In the genomic region with DNA sequence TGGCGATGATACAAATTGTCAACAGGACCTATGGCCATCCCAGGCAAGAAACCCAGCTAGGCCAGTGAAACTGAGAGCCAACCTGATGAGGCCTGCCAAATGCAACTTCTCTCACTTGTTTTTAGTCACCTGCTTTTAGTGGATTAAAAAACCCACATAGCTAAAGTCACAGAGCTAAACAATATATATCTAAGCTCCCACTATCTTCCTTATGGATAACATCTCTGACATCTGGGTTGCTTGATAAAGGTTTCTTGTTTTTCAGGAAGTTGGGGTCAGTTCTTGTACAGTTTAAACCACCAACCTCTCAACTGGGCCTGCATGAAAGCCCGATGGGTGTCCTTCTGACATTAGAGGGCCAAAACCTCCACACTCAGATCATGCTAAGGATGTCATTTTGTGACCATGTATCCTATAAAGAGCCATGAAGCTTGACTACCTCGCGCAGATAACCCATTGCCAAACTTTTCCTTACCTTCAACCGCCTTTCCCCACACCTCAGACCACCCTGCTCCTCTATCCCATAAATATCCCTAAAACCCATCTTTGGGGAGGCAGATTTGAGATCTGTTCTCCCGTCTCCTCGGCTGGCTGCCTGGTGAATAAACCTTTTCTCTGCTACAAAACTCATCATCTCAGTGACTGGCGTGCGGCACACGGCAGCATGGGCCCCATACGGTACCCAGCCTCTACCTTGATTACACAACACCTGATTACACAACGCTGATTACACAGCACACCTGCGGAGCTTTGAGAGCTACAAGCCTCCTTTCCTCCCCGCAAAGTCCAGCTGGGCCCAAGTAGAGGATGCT, we compare ENCODE assay signal across 1 cellular context.
TF ChIP-seq lines count a peak whose summit lies in the region.

No MANE protein-coding gene starts in this region.

TF ChIP-seq in K562, 482 proteins besides CTCF, POLR2A, EP300 and RAD21 (continued from another document and continues in another):
- TF ChIP-seq, protein P1, sequence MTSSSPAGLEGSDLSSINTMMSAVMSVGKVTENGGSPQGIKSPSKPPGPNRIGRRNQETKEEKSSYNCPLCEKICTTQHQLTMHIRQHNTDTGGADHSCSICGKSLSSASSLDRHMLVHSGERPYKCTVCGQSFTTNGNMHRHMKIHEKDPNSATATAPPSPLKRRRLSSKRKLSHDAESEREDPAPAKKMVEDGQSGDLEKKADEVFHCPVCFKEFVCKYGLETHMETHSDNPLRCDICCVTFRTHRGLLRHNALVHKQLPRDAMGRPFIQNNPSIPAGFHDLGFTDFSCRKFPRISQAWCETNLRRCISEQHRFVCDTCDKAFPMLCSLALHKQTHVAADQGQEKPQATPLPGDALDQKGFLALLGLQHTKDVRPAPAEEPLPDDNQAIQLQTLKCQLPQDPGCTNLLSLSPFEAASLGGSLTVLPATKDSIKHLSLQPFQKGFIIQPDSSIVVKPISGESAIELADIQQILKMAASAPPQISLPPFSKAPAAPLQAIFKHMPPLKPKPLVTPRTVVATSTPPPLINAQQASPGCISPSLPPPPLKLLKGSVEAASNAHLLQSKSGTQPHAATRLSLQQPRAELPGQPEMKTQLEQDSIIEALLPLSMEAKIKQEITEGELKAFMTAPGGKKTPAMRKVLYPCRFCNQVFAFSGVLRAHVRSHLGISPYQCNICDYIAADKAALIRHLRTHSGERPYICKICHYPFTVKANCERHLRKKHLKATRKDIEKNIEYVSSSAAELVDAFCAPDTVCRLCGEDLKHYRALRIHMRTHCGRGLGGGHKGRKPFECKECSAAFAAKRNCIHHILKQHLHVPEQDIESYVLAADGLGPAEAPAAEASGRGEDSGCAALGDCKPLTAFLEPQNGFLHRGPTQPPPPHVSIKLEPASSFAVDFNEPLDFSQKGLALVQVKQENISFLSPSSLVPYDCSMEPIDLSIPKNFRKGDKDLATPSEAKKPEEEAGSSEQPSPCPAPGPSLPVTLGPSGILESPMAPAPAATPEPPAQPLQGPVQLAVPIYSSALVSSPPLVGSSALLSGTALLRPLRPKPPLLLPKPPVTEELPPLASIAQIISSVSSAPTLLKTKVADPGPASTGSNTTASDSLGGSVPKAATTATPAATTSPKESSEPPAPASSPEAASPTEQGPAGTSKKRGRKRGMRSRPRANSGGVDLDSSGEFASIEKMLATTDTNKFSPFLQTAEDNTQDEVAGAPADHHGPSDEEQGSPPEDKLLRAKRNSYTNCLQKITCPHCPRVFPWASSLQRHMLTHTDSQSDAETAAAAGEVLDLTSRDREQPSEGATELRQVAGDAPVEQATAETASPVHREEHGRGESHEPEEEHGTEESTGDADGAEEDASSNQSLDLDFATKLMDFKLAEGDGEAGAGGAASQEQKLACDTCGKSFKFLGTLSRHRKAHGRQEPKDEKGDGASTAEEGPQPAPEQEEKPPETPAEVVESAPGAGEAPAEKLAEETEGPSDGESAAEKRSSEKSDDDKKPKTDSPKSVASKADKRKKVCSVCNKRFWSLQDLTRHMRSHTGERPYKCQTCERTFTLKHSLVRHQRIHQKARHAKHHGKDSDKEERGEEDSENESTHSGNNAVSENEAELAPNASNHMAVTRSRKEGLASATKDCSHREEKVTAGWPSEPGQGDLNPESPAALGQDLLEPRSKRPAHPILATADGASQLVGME (CRISPR knock-in tag; IDR thresholded peaks at IDR 0.05), result no peak
- TF ChIP-seq, protein P2, sequence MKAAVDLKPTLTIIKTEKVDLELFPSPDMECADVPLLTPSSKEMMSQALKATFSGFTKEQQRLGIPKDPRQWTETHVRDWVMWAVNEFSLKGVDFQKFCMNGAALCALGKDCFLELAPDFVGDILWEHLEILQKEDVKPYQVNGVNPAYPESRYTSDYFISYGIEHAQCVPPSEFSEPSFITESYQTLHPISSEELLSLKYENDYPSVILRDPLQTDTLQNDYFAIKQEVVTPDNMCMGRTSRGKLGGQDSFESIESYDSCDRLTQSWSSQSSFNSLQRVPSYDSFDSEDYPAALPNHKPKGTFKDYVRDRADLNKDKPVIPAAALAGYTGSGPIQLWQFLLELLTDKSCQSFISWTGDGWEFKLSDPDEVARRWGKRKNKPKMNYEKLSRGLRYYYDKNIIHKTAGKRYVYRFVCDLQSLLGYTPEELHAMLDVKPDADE (conservative IDR thresholded peaks at IDR 0.05; ENCODE audit: control insufficient read depth, low read depth, low read length), result no peak
- no peak for TF ChIP-seq YY1 (IDR thresholded peaks at IDR 0.05; ENCODE audit: borderline replicate concordance in 1 of 3, control insufficient read depth in 1 of 3, extremely low read depth in 1 of 3, insufficient read depth in 3 of 3, insufficient read length in 1 of 3, insufficient replicate concordance in 2 of 3, low read depth in 1 of 3, low read length in 2 of 3)
- TF ChIP-seq ZBED1 (IDR thresholded peaks at IDR 0.05), result no peak
- no peak for TF ChIP-seq SRSF3 (IDR thresholded peaks at IDR 0.05; ENCODE audit: insufficient read depth, low read length)
- TF ChIP-seq ZNF77 (CRISPR knock-in tag; IDR thresholded peaks at IDR 0.05), result no peak
- TF ChIP-seq, protein P3, sequence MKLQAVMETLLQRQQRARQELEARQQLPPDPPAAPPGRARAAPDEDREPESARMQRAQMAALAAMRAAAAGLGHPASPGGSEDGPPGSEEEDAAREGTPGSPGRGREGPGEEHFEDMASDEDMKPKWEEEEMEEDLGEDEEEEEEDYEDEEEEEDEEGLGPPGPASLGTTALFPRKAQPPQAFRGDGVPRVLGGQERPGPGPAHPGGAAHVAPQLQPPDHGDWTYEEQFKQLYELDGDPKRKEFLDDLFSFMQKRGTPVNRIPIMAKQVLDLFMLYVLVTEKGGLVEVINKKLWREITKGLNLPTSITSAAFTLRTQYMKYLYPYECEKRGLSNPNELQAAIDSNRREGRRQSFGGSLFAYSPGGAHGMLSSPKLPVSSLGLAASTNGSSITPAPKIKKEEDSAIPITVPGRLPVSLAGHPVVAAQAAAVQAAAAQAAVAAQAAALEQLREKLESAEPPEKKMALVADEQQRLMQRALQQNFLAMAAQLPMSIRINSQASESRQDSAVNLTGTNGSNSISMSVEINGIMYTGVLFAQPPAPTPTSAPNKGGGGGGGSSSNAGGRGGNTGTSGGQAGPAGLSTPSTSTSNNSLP (IDR thresholded peaks at IDR 0.05; ENCODE audit: borderline replicate concordance, low read depth, low read length), result no peak
- TF ChIP-seq HDAC8 (tag; IDR thresholded peaks at IDR 0.05), result no peak
- no peak for TF ChIP-seq RFX5 (IDR thresholded peaks at IDR 0.05; ENCODE audit: low read depth, low read length)
- TF ChIP-seq RFX1 (IDR thresholded peaks at IDR 0.05), result 0 out of 2 replicates have a peak, but pooled peaks have one; percentile 8
- no peak for TF ChIP-seq KDM2B (CRISPR knock-in tag; IDR thresholded peaks at IDR 0.05)
- no peak for TF ChIP-seq SAFB2 (IDR thresholded peaks at IDR 0.05; ENCODE audit: borderline replicate concordance, low read depth, low read length, severe bottlenecking)
- TF ChIP-seq MIER1 (IDR thresholded peaks at IDR 0.05; ENCODE audit: low read depth), result 0 out of 2 replicates have a peak, but pooled peaks have one; percentile 30
- peak; percentile 61; the same call in 1 of the 2 replicates for TF ChIP-seq ESRRA (IDR thresholded peaks at IDR 0.05; ENCODE audit: borderline replicate concordance, low read depth)
- TF ChIP-seq, protein P4, sequence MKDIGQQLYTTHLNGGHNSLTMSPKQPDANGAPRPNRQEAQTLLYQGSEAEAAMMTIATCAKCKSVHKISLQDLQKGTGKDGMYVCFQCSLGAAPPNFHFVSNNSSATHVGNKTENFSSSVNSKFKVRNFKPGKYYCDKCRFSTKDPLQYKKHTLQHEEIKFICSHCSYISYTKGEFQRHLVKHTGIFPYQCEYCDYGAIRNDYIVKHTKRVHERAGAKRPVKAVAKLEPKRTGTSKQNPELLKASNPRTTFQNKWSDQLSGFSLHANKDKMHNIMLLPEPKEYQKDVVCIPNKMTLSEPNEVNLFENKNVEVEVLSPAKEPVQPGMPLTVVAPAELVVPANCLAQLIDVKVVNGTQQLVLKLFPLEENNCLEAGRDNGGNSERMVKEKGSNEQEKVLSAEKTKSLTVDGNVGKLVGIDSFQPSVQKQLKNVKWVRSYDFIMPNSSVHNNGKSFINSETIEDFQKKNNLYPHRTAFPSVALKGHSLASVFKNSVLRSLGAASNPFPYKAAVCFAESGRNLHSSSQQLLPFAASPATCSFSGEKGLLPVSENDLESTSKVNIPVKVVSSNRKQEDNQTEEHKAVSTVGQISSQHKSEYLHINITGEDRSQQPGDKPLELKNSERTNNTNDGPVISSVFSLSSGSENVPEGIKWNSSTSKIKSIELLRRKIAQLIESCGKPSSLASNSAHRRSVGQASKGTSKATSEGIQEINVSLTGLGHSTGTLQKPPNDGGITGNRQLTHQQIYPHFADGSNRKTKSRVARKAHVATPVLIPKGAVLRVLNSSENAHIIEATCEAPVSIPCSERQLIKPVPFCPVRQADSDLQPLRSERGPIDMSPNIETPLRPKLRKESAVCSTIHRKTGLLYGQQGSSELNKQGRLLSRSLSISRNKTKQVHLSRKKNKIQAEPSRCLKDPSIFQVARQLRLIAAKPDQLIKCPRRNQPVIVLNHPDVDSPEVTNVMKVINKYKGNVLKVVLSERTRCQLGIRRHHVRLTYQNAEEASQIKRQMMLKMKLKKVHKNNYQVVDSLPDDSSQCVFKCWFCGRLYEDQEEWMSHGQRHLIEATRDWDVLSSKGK (CRISPR knock-in tag; IDR thresholded peaks at IDR 0.05), result no peak
- TF ChIP-seq, protein P5, sequence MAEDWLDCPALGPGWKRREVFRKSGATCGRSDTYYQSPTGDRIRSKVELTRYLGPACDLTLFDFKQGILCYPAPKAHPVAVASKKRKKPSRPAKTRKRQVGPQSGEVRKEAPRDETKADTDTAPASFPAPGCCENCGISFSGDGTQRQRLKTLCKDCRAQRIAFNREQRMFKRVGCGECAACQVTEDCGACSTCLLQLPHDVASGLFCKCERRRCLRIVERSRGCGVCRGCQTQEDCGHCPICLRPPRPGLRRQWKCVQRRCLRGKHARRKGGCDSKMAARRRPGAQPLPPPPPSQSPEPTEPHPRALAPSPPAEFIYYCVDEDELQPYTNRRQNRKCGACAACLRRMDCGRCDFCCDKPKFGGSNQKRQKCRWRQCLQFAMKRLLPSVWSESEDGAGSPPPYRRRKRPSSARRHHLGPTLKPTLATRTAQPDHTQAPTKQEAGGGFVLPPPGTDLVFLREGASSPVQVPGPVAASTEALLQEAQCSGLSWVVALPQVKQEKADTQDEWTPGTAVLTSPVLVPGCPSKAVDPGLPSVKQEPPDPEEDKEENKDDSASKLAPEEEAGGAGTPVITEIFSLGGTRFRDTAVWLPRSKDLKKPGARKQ (CRISPR knock-in tag; IDR thresholded peaks at IDR 0.05), result no peak
- TF ChIP-seq CREBBP (IDR thresholded peaks at IDR 0.05; ENCODE audit: low read depth, low read length), result no peak
- no peak for TF ChIP-seq ESRRB (CRISPR knock-in tag; IDR thresholded peaks at IDR 0.05; ENCODE audit: borderline replicate concordance)
- no peak for TF ChIP-seq JUND (IDR thresholded peaks at IDR 0.05; ENCODE audit: borderline replicate concordance, low read depth, low read length)
- TF ChIP-seq JUND (tag; IDR thresholded peaks at IDR 0.05; ENCODE audit: borderline replicate concordance, low read depth, low read length), result no peak; the same call in 2 of the 3 replicates
- peak in 1 of 2 experiments; percentile 29; a peak in 1 of 4 replicates for TF ChIP-seq MAZ (CRISPR knock-in tag; conservative IDR thresholded peaks at IDR 0.05 in 1 of 2, IDR thresholded peaks at IDR 0.05 in 1 of 2)
- TF ChIP-seq, protein P6, sequence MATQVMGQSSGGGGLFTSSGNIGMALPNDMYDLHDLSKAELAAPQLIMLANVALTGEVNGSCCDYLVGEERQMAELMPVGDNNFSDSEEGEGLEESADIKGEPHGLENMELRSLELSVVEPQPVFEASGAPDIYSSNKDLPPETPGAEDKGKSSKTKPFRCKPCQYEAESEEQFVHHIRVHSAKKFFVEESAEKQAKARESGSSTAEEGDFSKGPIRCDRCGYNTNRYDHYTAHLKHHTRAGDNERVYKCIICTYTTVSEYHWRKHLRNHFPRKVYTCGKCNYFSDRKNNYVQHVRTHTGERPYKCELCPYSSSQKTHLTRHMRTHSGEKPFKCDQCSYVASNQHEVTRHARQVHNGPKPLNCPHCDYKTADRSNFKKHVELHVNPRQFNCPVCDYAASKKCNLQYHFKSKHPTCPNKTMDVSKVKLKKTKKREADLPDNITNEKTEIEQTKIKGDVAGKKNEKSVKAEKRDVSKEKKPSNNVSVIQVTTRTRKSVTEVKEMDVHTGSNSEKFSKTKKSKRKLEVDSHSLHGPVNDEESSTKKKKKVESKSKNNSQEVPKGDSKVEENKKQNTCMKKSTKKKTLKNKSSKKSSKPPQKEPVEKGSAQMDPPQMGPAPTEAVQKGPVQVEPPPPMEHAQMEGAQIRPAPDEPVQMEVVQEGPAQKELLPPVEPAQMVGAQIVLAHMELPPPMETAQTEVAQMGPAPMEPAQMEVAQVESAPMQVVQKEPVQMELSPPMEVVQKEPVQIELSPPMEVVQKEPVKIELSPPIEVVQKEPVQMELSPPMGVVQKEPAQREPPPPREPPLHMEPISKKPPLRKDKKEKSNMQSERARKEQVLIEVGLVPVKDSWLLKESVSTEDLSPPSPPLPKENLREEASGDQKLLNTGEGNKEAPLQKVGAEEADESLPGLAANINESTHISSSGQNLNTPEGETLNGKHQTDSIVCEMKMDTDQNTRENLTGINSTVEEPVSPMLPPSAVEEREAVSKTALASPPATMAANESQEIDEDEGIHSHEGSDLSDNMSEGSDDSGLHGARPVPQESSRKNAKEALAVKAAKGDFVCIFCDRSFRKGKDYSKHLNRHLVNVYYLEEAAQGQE (CRISPR knock-in tag; IDR thresholded peaks at IDR 0.05; ENCODE audit: low read depth), result no peak
- no peak for TF ChIP-seq ZNF124 (CRISPR knock-in tag; IDR thresholded peaks at IDR 0.05)
- TF ChIP-seq, protein P7, sequence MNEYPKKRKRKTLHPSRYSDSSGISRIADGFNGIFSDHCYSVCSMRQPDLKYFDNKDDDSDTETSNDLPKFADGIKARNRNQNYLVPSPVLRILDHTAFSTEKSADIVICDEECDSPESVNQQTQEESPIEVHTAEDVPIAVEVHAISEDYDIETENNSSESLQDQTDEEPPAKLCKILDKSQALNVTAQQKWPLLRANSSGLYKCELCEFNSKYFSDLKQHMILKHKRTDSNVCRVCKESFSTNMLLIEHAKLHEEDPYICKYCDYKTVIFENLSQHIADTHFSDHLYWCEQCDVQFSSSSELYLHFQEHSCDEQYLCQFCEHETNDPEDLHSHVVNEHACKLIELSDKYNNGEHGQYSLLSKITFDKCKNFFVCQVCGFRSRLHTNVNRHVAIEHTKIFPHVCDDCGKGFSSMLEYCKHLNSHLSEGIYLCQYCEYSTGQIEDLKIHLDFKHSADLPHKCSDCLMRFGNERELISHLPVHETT (CRISPR knock-in tag; conservative IDR thresholded peaks at IDR 0.05 in 1 of 2, IDR thresholded peaks at IDR 0.05 in 1 of 2), result no peak
- no peak for TF ChIP-seq POLR2AphosphoS2 (IDR thresholded peaks at IDR 0.05; ENCODE audit: low read length)
- peak; percentile 86; the same call in 1 of the 2 replicates for TF ChIP-seq SMARCE1 (IDR thresholded peaks at IDR 0.05)
- TF ChIP-seq SMAD2 (IDR thresholded peaks at IDR 0.05; ENCODE audit: low read depth, low read length), result no peak
- TF ChIP-seq, protein P8, sequence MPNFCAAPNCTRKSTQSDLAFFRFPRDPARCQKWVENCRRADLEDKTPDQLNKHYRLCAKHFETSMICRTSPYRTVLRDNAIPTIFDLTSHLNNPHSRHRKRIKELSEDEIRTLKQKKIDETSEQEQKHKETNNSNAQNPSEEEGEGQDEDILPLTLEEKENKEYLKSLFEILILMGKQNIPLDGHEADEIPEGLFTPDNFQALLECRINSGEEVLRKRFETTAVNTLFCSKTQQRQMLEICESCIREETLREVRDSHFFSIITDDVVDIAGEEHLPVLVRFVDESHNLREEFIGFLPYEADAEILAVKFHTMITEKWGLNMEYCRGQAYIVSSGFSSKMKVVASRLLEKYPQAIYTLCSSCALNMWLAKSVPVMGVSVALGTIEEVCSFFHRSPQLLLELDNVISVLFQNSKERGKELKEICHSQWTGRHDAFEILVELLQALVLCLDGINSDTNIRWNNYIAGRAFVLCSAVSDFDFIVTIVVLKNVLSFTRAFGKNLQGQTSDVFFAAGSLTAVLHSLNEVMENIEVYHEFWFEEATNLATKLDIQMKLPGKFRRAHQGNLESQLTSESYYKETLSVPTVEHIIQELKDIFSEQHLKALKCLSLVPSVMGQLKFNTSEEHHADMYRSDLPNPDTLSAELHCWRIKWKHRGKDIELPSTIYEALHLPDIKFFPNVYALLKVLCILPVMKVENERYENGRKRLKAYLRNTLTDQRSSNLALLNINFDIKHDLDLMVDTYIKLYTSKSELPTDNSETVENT (CRISPR knock-in tag; IDR thresholded peaks at IDR 0.05), result no peak
